In genomic region chr9:105405514-105406131, GRCh38 we compare ENCODE assay signal across 7 cellular contexts. TPM values are rescaled to one million over a fixed set of nuclear protein-coding genes. Genes with fewer than 3 reads are reported as not detected.
DNase-seq lines count a peak whose midpoint lies in the region; ATAC-seq and TF ChIP-seq lines count a peak whose summit lies in the region.

No MANE protein-coding gene starts in this region.

- peak; percentile 90 for ATAC-seq in GM19035 (IDR thresholded peaks at IDR 0.05; ENCODE audit: unreplicated experiment)
- ATAC-seq in HG03039 (IDR thresholded peaks at IDR 0.05; ENCODE audit: unreplicated experiment): peak; percentile 87
- peak; percentile 96 for ATAC-seq in activated naive CD4-positive, alpha-beta T cell treated with anti-CD3 and anti-CD28 coated beads, Interleukin-2, amount 50 U/mL, for 72 hours

- H3K27me3 Mint-ChIP-seq in endothelial cell (ENCODE audit: unreplicated experiment): peaks cover 1% of the 10 kb centered on the region

- H3K36me3 Mint-ChIP-seq in activated naive CD4-positive, alpha-beta T cell treated with anti-CD3 and anti-CD28 coated beads, Interleukin-2, amount 50 U/mL, for 72 hours: peaks cover 12 to 14% of the 10 kb centered on the region in 2 donors
- no peaks in the 10 kb centered on the region for H3K36me3 Mint-ChIP-seq in endothelial cell (ENCODE audit: low read depth, unreplicated experiment)

- H3K4me3 Mint-ChIP-seq in endothelial cell (ENCODE audit: unreplicated experiment): no peak overlapping the region

- peak; percentile 18 for DNase-seq in NOMO-1 treated with DMSO at 0.1 percent for 48 hours (lab: John Stamatoyannopoulos, UW; ENCODE audit: unreplicated experiment)
- DNase-seq in activated naive CD4-positive, alpha-beta T cell treated with anti-CD3 and anti-CD28 coated beads, Interleukin-2, amount 50 U/mL, for 72 hours (ENCODE audit: low spot score in 2 of 2): peak; percentile 56 to 61
- peak; percentile 16 for DNase-seq in stimulated activated CD8-positive, alpha-beta memory T cell treated with anti-CD3 and anti-CD28 coated beads, Interleukin-15, amount 100 ng/mL, for 1 hour (ENCODE audit: low read depth)
- no peak for DNase-seq in coronary artery (ENCODE audit: low spot score)
- DNase-seq in endothelial cell (ENCODE audit: low spot score): no peak

- H3K27ac ChIP-seq in coronary artery: no peak overlapping the region

- H3K4me1 Mint-ChIP-seq in endothelial cell (ENCODE audit: unreplicated experiment): peaks cover 18% of the 10 kb centered on the region

- peak overlapping the region in 1 of 2 donors; percentile 29 for H3K27ac Mint-ChIP-seq in activated naive CD4-positive, alpha-beta T cell treated with anti-CD3 and anti-CD28 coated beads, Interleukin-2, amount 50 U/mL, for 72 hours
- no peak overlapping the region for H3K27ac Mint-ChIP-seq in endothelial cell (ENCODE audit: unreplicated experiment)

- H3K4me3 ChIP-seq in coronary artery: no peak overlapping the region

- peaks cover 11 to 13% of the 10 kb centered on the region in 2 donors for H3K9me3 Mint-ChIP-seq in activated naive CD4-positive, alpha-beta T cell treated with anti-CD3 and anti-CD28 coated beads, Interleukin-2, amount 50 U/mL, for 72 hours
- H3K9me3 Mint-ChIP-seq in endothelial cell (ENCODE audit: unreplicated experiment): no peaks in the 10 kb centered on the region

- TF ChIP-seq CTCF in coronary artery (IDR thresholded peaks at IDR 0.05) (no peak), endothelial cell (IDR thresholded peaks at IDR 0.05; ENCODE audit: unreplicated experiment) (no peak)

RNA-seq across cellular contexts. Expression of gene FSD1L, which starts 42.2 kb away (rescaled TPM):
- total RNA-seq in activated naive CD4-positive, alpha-beta T cell treated with anti-CD3 and anti-CD28 coated beads, Interleukin-2, amount 50 U/mL, for 72 hours: 1 to 10 TPM in 1 of 2 donors, under 1 TPM in 1; 0.61 to 3.9 TPM
- total RNA-seq in endothelial cell (ENCODE audit: unreplicated experiment): 5.6 TPM

Comparison
In these comparisons a context has a peak if more than half of its experiments do, and no peak if none do; other contexts are left out.
1. DNase-seq: peak in NOMO-1 treated with DMSO at 0.1 percent for 48 hours (single experiment), activated naive CD4-positive, alpha-beta T cell treated with anti-CD3 and anti-CD28 coated beads, Interleukin-2, amount 50 U/mL, for 72 hours (2 of 2) and stimulated activated CD8-positive, alpha-beta memory T cell treated with anti-CD3 and anti-CD28 coated beads, Interleukin-15, amount 100 ng/mL, for 1 hour (single experiment); none in coronary artery (single experiment) and endothelial cell (single experiment).
2. Peak in every context shown above with its lines, with median percentiles within 50 percentile points of each other: ATAC-seq.